ENCODE assay signal across 21 cellular contexts in genomic region chr19:6247007-6247288, GRCh38. TPM values are rescaled to one million over a fixed set of nuclear protein-coding genes. Genes with fewer than 3 reads are reported as not detected.
DNase-seq lines count a peak whose midpoint lies in the region; ATAC-seq and TF ChIP-seq lines count a peak whose summit lies in the region.
"Had no signal": no experiment of that assay in that cellular context is flagged by ENCODE, and none has a peak within 500 bp of the region (broad histone marks: within the 10 kb centered on the region; RNA-seq: fewer than 3 reads in every experiment).

No MANE protein-coding gene starts in this region.

- H3K27ac Mint-ChIP-seq in T-helper 2 cell treated with Interferon-gamma antibody and Interleukin-4, amounts not matched to agents 5 μg/mL and 100 μg/mL, for 36 hours: peak overlapping the region; percentile 11
- H3K27ac Mint-ChIP-seq in activated T-helper 17 cell treated with anti-CD3 and anti-CD28 coated beads, Interleukin-2, amount 50 U/mL, for 72 hours: peak overlapping the region; percentile 36
- peak overlapping the region; percentile 22 for H3K27ac Mint-ChIP-seq in glutamatergic neuron (ENCODE audit: unreplicated experiment)
- H3K27ac Mint-ChIP-seq: B cell; CD4-positive, alpha-beta T cell had no signal

- no peaks in the 10 kb centered on the region for H3K27me3 Mint-ChIP-seq in T-helper 2 cell treated with Interferon-gamma antibody and Interleukin-4, amounts not matched to agents 5 μg/mL and 100 μg/mL, for 36 hours (ENCODE audit: low read depth)
- no peaks in the 10 kb centered on the region for H3K27me3 Mint-ChIP-seq in activated T-helper 17 cell treated with anti-CD3 and anti-CD28 coated beads, Interleukin-2, amount 50 U/mL, for 72 hours
- peaks cover 10% of the 10 kb centered on the region for H3K27me3 Mint-ChIP-seq in glutamatergic neuron (ENCODE audit: unreplicated experiment)
- H3K27me3 Mint-ChIP-seq: B cell; CD4-positive, alpha-beta T cell had no signal

- H3K9me3 Mint-ChIP-seq in T-helper 2 cell treated with Interferon-gamma antibody and Interleukin-4, amounts not matched to agents 5 μg/mL and 100 μg/mL, for 36 hours: no peaks in the 10 kb centered on the region
- no peaks in the 10 kb centered on the region for H3K9me3 Mint-ChIP-seq in activated T-helper 17 cell treated with anti-CD3 and anti-CD28 coated beads, Interleukin-2, amount 50 U/mL, for 72 hours
- peaks cover 25% of the 10 kb centered on the region for H3K9me3 Mint-ChIP-seq in glutamatergic neuron (ENCODE audit: unreplicated experiment)
- H3K9me3 Mint-ChIP-seq: CD4-positive, alpha-beta T cell had no signal

- ATAC-seq in activated T-helper 17 cell treated with anti-CD3 and anti-CD28 coated beads, Interleukin-2, amount 50 U/mL, for 72 hours (replicated peaks): no peak
- ATAC-seq in GM18870 (IDR thresholded peaks at IDR 0.05; ENCODE audit: unreplicated experiment): no peak
- ATAC-seq: K562, PC-3 had no signal

- TF ChIP-seq CTCF in glutamatergic neuron (IDR thresholded peaks at IDR 0.05; ENCODE audit: partially characterized antibody, unreplicated experiment): no peak

- DNase-seq in T-helper 2 cell treated with Interferon-gamma antibody and Interleukin-4, amounts not matched to agents 5 μg/mL and 100 μg/mL, for 36 hours (ENCODE audit: low spot score): no peak
- DNase-seq in T-helper 2 cell (no peak), glutamatergic neuron (no peak), NCI-H2107 (lab: John Stamatoyannopoulos, UW) (no peak), NCI-H748 (lab: John Stamatoyannopoulos, UW; ENCODE audit: unreplicated experiment) (no peak)
- DNase-seq: CD4-positive, alpha-beta T cell; H7; Kasumi-1; NCI-H1092 treated with DMSO at 0.1 percent for 48 hours; NCI-H1436; NCI-H187; NCI-H2081 treated with DMSO at 0.1 percent for 48 hours; NCI-H524 treated with DMSO at 0.1 percent for 48 hours; NCI-H82; NK-92 treated with Interleukin-12 subunit alpha and Interleukin-12 subunit beta, amount 100 ng/mL, for 24 hours; PC-3; SJCRH30 had no signal

- peaks cover 27% of the 10 kb centered on the region for H3K4me1 Mint-ChIP-seq in T-helper 2 cell treated with Interferon-gamma antibody and Interleukin-4, amounts not matched to agents 5 μg/mL and 100 μg/mL, for 36 hours (ENCODE audit: low read depth)
- peaks cover 39% of the 10 kb centered on the region for H3K4me1 Mint-ChIP-seq in activated T-helper 17 cell treated with anti-CD3 and anti-CD28 coated beads, Interleukin-2, amount 50 U/mL, for 72 hours
- H3K4me1 Mint-ChIP-seq in glutamatergic neuron (ENCODE audit: low read depth, unreplicated experiment): peaks cover 43% of the 10 kb centered on the region

- H3K4me3 Mint-ChIP-seq in T-helper 2 cell treated with Interferon-gamma antibody and Interleukin-4, amounts not matched to agents 5 μg/mL and 100 μg/mL, for 36 hours: no peak overlapping the region
- no peak overlapping the region for H3K4me3 Mint-ChIP-seq in activated T-helper 17 cell treated with anti-CD3 and anti-CD28 coated beads, Interleukin-2, amount 50 U/mL, for 72 hours
- no peak overlapping the region for H3K4me3 Mint-ChIP-seq in glutamatergic neuron (ENCODE audit: unreplicated experiment)
- H3K4me3 Mint-ChIP-seq: B cell; CD4-positive, alpha-beta T cell had no signal

- H3K36me3 Mint-ChIP-seq in T-helper 2 cell treated with Interferon-gamma antibody and Interleukin-4, amounts not matched to agents 5 μg/mL and 100 μg/mL, for 36 hours (ENCODE audit: low read depth): peaks cover 21% of the 10 kb centered on the region
- H3K36me3 Mint-ChIP-seq in activated T-helper 17 cell treated with anti-CD3 and anti-CD28 coated beads, Interleukin-2, amount 50 U/mL, for 72 hours (ENCODE audit: low read depth): peaks cover 24% of the 10 kb centered on the region
- peaks cover 19% of the 10 kb centered on the region for H3K36me3 Mint-ChIP-seq in glutamatergic neuron (ENCODE audit: unreplicated experiment)

RNA-seq across cellular contexts. Expression of gene MLLT1, which starts 32.8 kb away (rescaled TPM):
- total RNA-seq in activated T-helper 17 cell treated with anti-CD3 and anti-CD28 coated beads, Interleukin-2, amount 50 U/mL, for 72 hours: 10 to 100 TPM; 31.3 to 51.8 TPM
- 52.9 TPM for total RNA-seq in glutamatergic neuron (ENCODE audit: unreplicated experiment)
